In genomic region chr11:94521684-94522083, GRCh38 we compare ENCODE assay signal across 9 cellular contexts. TPM values are rescaled to one million over a fixed set of nuclear protein-coding genes. Genes with fewer than 3 reads are reported as not detected.
A peak's percentile ranks its signal among the peaks of the same experiment; 100 is the strongest.
DNase-seq lines count a peak whose midpoint lies in the region; ATAC-seq and TF ChIP-seq lines count a peak whose summit lies in the region.
"Had no signal": no experiment of that assay in that cellular context is flagged by ENCODE, and none has a peak within 500 bp of the region (broad histone marks: within the 10 kb centered on the region; RNA-seq: fewer than 3 reads in every experiment).

No MANE protein-coding gene starts in this region.

- H3K9me3 ChIP-seq in OCI-LY1 (ENCODE audit: low read length) (no peaks in the 10 kb centered on the region), gastroesophageal sphincter (no peaks in the 10 kb centered on the region)

- no peak for TF ChIP-seq POLR2A in gastroesophageal sphincter (IDR thresholded peaks at IDR 0.05)

- no peak overlapping the region for H3K27ac ChIP-seq in OCI-LY1 (ENCODE audit: low read depth, low read length, poor library complexity, severe bottlenecking)
- H3K27ac ChIP-seq in gastroesophageal sphincter = no peak overlapping the region

- DNase-seq in AG10803 (ENCODE audit: low read depth) (peak; percentile 42), NCI-H2196 (lab: John Stamatoyannopoulos, UW; ENCODE audit: unreplicated experiment) (no peak), globus pallidus (ENCODE audit: low spot score) (no peak), NCI-H2227 (lab: John Stamatoyannopoulos, UW; ENCODE audit: unreplicated experiment) (no peak)
- no peak for DNase-seq in activated CD8-positive, alpha-beta T cell treated with anti-CD3 and anti-CD28 coated beads, Interleukin-2, amount 10 ng/mL, durations not matched to agents 7 days and 5 days
- DNase-seq: activated CD4-positive, CD25-positive, alpha-beta regulatory T cell treated with anti-CD3 and anti-CD28 coated beads, Interleukin-2, amount 50 U/mL, for 72 hours had no signal

- no peaks in the 10 kb centered on the region for H3K9me2 ChIP-seq in OCI-LY1 (ENCODE audit: low read depth, low read length)

- H3K4me3 Mint-ChIP-seq in activated CD8-positive, alpha-beta T cell treated with anti-CD3 and anti-CD28 coated beads, Interleukin-2, amount 10 ng/mL, durations not matched to agents 7 days and 5 days = no peak overlapping the region

- no peaks in the 10 kb centered on the region for H3F3A ChIP-seq in OCI-LY1 (ENCODE audit: insufficient read depth, low read length)

- H3K27me3 Mint-ChIP-seq in activated CD8-positive, alpha-beta T cell treated with anti-CD3 and anti-CD28 coated beads, Interleukin-2, amount 10 ng/mL, durations not matched to agents 7 days and 5 days (ENCODE audit: low read depth) = peaks cover 17% of the 10 kb centered on the region

- POLR2A ChIA-PET in activated CD8-positive, alpha-beta T cell treated with anti-CD3 and anti-CD28 coated beads, Interleukin-2, amount 10 ng/mL, durations not matched to agents 7 days and 5 days (lab: Charles Lee) = no interaction called here

- TF ChIP-seq CTCF in AG10803 (conservative IDR thresholded peaks at IDR 0.05; ENCODE audit: low read length) (peak; percentile 63), OCI-LY1 (IDR thresholded peaks at IDR 0.05; ENCODE audit: low read length) (peak; percentile 25; the same call in 1 of the 2 replicates), gastroesophageal sphincter (IDR thresholded peaks at IDR 0.05) (peak in 3 of 4 experiments; percentile 22 to 34 (median 23))

- no peaks in the 10 kb centered on the region for H4K20me1 ChIP-seq in OCI-LY1 (ENCODE audit: insufficient read depth, low read length)

- TF ChIP-seq EP300 in gastroesophageal sphincter (IDR thresholded peaks at IDR 0.05) = no peak

- H2AFZ ChIP-seq in OCI-LY1 (ENCODE audit: low read length) = no peak overlapping the region

- H3K79me2 ChIP-seq in OCI-LY1 (ENCODE audit: insufficient read depth, low read length) = no peaks in the 10 kb centered on the region

- H3K36me3 ChIP-seq in OCI-LY1 (ENCODE audit: insufficient read depth, low read length) (no peaks in the 10 kb centered on the region), gastroesophageal sphincter (no peaks in the 10 kb centered on the region)

- H3K27me3 ChIP-seq in OCI-LY1 (ENCODE audit: insufficient read depth, low read length) (no peaks in the 10 kb centered on the region), gastroesophageal sphincter (no peaks in the 10 kb centered on the region)

- H3K4me1 ChIP-seq in OCI-LY1 (ENCODE audit: insufficient read depth, low read length, severe bottlenecking) (no peaks in the 10 kb centered on the region), gastroesophageal sphincter (peaks cover 0 to 5% (median 0%) of the 10 kb centered on the region in 3 donors)

- H3K36me3 Mint-ChIP-seq in activated CD8-positive, alpha-beta T cell treated with anti-CD3 and anti-CD28 coated beads, Interleukin-2, amount 10 ng/mL, durations not matched to agents 7 days and 5 days (ENCODE audit: low read depth) = no peaks in the 10 kb centered on the region

- H3K4me1 Mint-ChIP-seq in activated CD8-positive, alpha-beta T cell treated with anti-CD3 and anti-CD28 coated beads, Interleukin-2, amount 10 ng/mL, durations not matched to agents 7 days and 5 days (ENCODE audit: low read depth) = no peaks in the 10 kb centered on the region

- CTCF ChIA-PET in activated CD8-positive, alpha-beta T cell treated with anti-CD3 and anti-CD28 coated beads, Interleukin-2, amount 10 ng/mL, durations not matched to agents 7 days and 5 days (lab: Charles Lee) = interaction anchor here (0.9 to 1.4 kb wide), 4 partner anchors 9 to 256 kb away, joined by 3 read pairs; partner anchors contain the start of gene C11orf97

- H3K27ac Mint-ChIP-seq in activated CD8-positive, alpha-beta T cell treated with anti-CD3 and anti-CD28 coated beads, Interleukin-2, amount 10 ng/mL, durations not matched to agents 7 days and 5 days = no peak overlapping the region

- H3K4me2 ChIP-seq in OCI-LY1 (ENCODE audit: low read length) = no peak overlapping the region

- ATAC-seq in GM19468 (IDR thresholded peaks at IDR 0.05; ENCODE audit: extremely low read depth, unreplicated experiment) = peak; percentile 35
- no peak for ATAC-seq in gastroesophageal sphincter
- ATAC-seq in activated CD8-positive, alpha-beta T cell treated with anti-CD3 and anti-CD28 coated beads, Interleukin-2, amount 10 ng/mL, durations not matched to agents 7 days and 5 days = no peak

- H3K4me3 ChIP-seq in AG10803 (ENCODE audit: low read length) = no peak overlapping the region
- no peak overlapping the region for H3K4me3 ChIP-seq in OCI-LY1 (ENCODE audit: low read depth, low read length, poor library complexity, severe bottlenecking)
- H3K4me3 ChIP-seq in gastroesophageal sphincter = no peak overlapping the region

- WGBS in gastroesophageal sphincter (ENCODE audit: low coverage in 1 of 2), 2 donors = 63 to 67% methylated on average over 3 to 4 of the region's 5 CpGs

- H3K9me3 Mint-ChIP-seq in activated CD8-positive, alpha-beta T cell treated with anti-CD3 and anti-CD28 coated beads, Interleukin-2, amount 10 ng/mL, durations not matched to agents 7 days and 5 days (ENCODE audit: insufficient read depth) = no peaks in the 10 kb centered on the region

- H3K9ac ChIP-seq in OCI-LY1 (ENCODE audit: low read length) = no peak overlapping the region

RNA-seq across cellular contexts. Expression of gene C11orf97, which starts 9.4 kb away (rescaled TPM):
- total RNA-seq in gastroesophageal sphincter = not detected
- total RNA-seq in activated CD8-positive, alpha-beta T cell treated with anti-CD3 and anti-CD28 coated beads, Interleukin-2, amount 10 ng/mL, durations not matched to agents 7 days and 5 days = not detected

RNA-seq across cellular contexts. Expression of gene FUT4, which starts 22.0 kb away (rescaled TPM):
- total RNA-seq in gastroesophageal sphincter = 1 to 10 TPM; 5.2 to 7.8 (median 7.6) TPM
- 1 to 10 TPM; 6.5 to 7.0 TPM for total RNA-seq in activated CD8-positive, alpha-beta T cell treated with anti-CD3 and anti-CD28 coated beads, Interleukin-2, amount 10 ng/mL, durations not matched to agents 7 days and 5 days

RNA-seq across cellular contexts. Expression of gene ANKRD49, which starts 27.9 kb away (rescaled TPM):
- total RNA-seq in gastroesophageal sphincter = 10 to 100 TPM; 12.5 to 22.8 (median 16.9) TPM
- 10 to 100 TPM; 19.9 to 25.2 TPM for total RNA-seq in activated CD8-positive, alpha-beta T cell treated with anti-CD3 and anti-CD28 coated beads, Interleukin-2, amount 10 ng/mL, durations not matched to agents 7 days and 5 days

RNA-seq across cellular contexts. Expression of gene MRE11, which starts 28.0 kb away (rescaled TPM):
- 10 to 100 TPM; 13.8 to 15.9 (median 14.5) TPM for total RNA-seq in gastroesophageal sphincter
- 10 to 100 TPM; 35.8 to 36.5 TPM for total RNA-seq in activated CD8-positive, alpha-beta T cell treated with anti-CD3 and anti-CD28 coated beads, Interleukin-2, amount 10 ng/mL, durations not matched to agents 7 days and 5 days

RNA-seq across cellular contexts. Expression of gene PIWIL4, which starts 45.5 kb away (rescaled TPM):
- 1 to 10 TPM; 2.0 to 8.5 (median 6.0) TPM for total RNA-seq in gastroesophageal sphincter
- under 1 TPM; 0.39 to 0.53 TPM for total RNA-seq in activated CD8-positive, alpha-beta T cell treated with anti-CD3 and anti-CD28 coated beads, Interleukin-2, amount 10 ng/mL, durations not matched to agents 7 days and 5 days
